28 cellular contexts compared by ENCODE assay signal in genomic region chr7:1396195-1396594, GRCh38.
"Had no signal": no experiment of that assay in that cellular context is flagged by ENCODE, and none has a peak within 500 bp of the region (broad histone marks: within the 10 kb centered on the region; RNA-seq: fewer than 3 reads in every experiment).

No MANE protein-coding gene starts in this region.

- DNase-seq: activated CD4-positive, alpha-beta memory T cell treated with anti-CD3 and anti-CD28 coated beads, Interleukin-2, amount 10 ng/mL, durations not matched to agents 7 days and 5 days; activated CD4-positive, alpha-beta T cell treated with anti-CD3 and anti-CD28 coated beads for 1 hour; activated CD4-positive, alpha-beta T cell treated with anti-CD3 and anti-CD28 coated beads for 4 hours; activated CD4-positive, alpha-beta T cell treated with anti-CD3 and anti-CD28 coated beads, Interleukin-2, amount 10 ng/mL, durations not matched to agents 7 days and 5 days; activated CD4-positive, alpha-beta T cell treated with anti-CD3 and anti-CD28 coated beads, Interleukin-2, amount 50 U/mL, for 4 hours; activated CD8-positive, alpha-beta memory T cell treated with anti-CD3 and anti-CD28 coated beads, Interleukin-2, amount 50 U/mL, for 48 hours; activated gamma-delta T cell; activated naive CD4-positive, alpha-beta T cell; activated naive CD4-positive, alpha-beta T cell treated with anti-CD3 and anti-CD28 coated beads, Interleukin-2, amount 10 ng/mL, durations not matched to agents 7 days and 5 days; activated naive CD8-positive, alpha-beta T cell treated with anti-CD3 and anti-CD28 coated beads, Interleukin-2, amount 10 ng/mL, durations not matched to agents 7 days and 5 days; activated T-cell treated with anti-CD3 and anti-CD28 coated beads for 4 hours; activated T-cell treated with anti-CD3 and anti-CD28 coated beads, Interleukin-2, amount 50 U/mL, for 24 hours; activated T-cell treated with anti-CD3 and anti-CD28 coated beads, Interleukin-2, amount 50 U/mL, for 72 hours; brain microvascular endothelial cell; cortex of kidney; dermis blood vessel endothelial cell; effector CD4-positive, alpha-beta T cell; effector memory CD8-positive, alpha-beta T cell; erythroblast; foreskin keratinocyte; gastrocnemius medialis; glutamatergic neuron; T-helper 2 cell had no signal

- H3K4me3 ChIP-seq: ascending aorta, esophagus muscularis mucosa, gastrocnemius medialis, heart left ventricle had no signal

- H3K4me1 ChIP-seq: ascending aorta, esophagus muscularis mucosa, foreskin keratinocyte, gastrocnemius medialis, heart left ventricle had no signal

- H3K27me3 ChIP-seq: ascending aorta had no signal

- FAIRE-seq: bronchial epithelial cell, colon had no signal

- H3K9me3 ChIP-seq: gastrocnemius medialis had no signal

- H3K27ac ChIP-seq: ascending aorta, brain microvascular endothelial cell, esophagus muscularis mucosa, foreskin keratinocyte, gastrocnemius medialis, heart left ventricle had no signal

- H3K36me3 ChIP-seq: ascending aorta, brain microvascular endothelial cell, esophagus muscularis mucosa, gastrocnemius medialis, heart left ventricle had no signal
